11 cellular contexts compared by ENCODE assay signal in the genomic region with DNA sequence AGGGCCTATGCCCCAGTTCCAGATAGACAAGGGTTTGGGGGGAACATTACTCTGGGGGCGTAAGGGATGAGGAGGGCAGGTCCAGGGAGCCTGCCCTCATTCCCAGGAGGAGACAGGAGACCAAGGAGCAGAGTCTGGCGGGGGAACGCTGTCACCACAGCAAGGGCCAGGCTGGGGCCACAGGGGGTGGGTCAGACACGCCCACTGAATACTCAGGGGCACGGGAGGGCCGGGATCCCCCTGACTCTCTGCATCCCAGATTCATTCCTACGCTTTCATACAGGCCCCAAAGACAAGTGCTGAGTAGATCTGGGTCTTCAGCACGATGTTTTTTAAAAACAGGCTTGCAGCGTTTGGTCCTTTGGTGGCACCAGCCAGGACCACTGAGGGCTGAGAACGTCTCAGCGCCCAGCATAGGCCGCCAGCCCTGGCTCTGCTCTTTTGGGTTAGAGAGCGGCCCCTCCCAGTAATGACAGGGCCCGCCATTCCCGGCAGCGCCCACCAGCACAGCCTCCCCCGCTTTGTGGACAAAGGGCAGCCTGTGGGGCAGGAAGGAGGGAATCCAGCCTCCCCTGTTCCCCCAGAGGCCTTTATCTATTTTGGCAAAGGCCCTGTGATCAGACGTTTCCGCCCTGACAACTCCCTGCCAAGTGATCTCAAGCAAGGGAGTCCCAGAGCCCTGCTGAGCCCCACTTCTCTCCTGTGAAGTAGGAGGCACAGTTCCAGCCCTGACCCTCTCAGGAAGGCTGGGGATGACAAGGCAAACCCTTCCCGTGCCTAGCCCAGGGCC. TPM values are rescaled to one million over a fixed set of nuclear protein-coding genes. Genes with fewer than 3 reads are reported as not detected.
DNase-seq lines count a peak whose midpoint lies in the region; ATAC-seq, FAIRE-seq and TF ChIP-seq lines count a peak whose summit lies in the region.
"Had no signal": no experiment of that assay in that cellular context is flagged by ENCODE, and none has a peak within 500 bp of the region (broad histone marks: within the 10 kb centered on the region; RNA-seq: fewer than 3 reads in every experiment).

No MANE protein-coding gene starts in this region.

- RAD21 ChIA-PET in GM12878 (lab: Charles Lee; ENCODE audit: unreplicated experiment): no interaction called here

- H3K9me2 ChIP-seq in hepatocyte (replicated peaks; ENCODE audit: insufficient read depth): no peaks in the 10 kb centered on the region

- H3K4me3 ChIP-seq in GM12878 (no peak overlapping the region), hepatocyte (no peak overlapping the region), gastrocnemius medialis (no peak overlapping the region)

- intact Hi-C loops in GM12878 (cut with micrococcal nuclease; ENCODE audit: unreplicated experiment) (no loop called here), gastrocnemius medialis (cut with DNase I; ENCODE audit: low total_unique reads) (no loop called here)

- SMC1A ChIA-PET in GM12878 (lab: Charles Lee; ENCODE audit: uncharacterized antibody, unreplicated experiment): no interaction called here

- FAIRE-seq in GM12878 (lab: Jason Lieb, UNC): no peak
- FAIRE-seq: HTR-8/SVneo had no signal

- peaks cover 40% of the 10 kb centered on the region for H3K4me1 ChIP-seq in GM12878 (ENCODE audit: control insufficient read depth, insufficient read depth, low read length)
- peaks cover 58% of the 10 kb centered on the region for H3K4me1 ChIP-seq in hepatocyte (ENCODE audit: insufficient read depth)
- peaks cover 10 to 29% of the 10 kb centered on the region in 2 donors for H3K4me1 ChIP-seq in gastrocnemius medialis

- no peak overlapping the region for H2AFZ ChIP-seq in GM12878 (ENCODE audit: control insufficient read depth, low read depth, low read length)
- H2AFZ ChIP-seq in hepatocyte: no peak overlapping the region

- H3K27ac ChIP-seq in GM12878 (ENCODE audit: control insufficient read depth, insufficient read depth): peak overlapping the region; percentile 34
- H3K27ac ChIP-seq in hepatocyte: peak overlapping the region; percentile 69
- H3K27ac ChIP-seq in gastrocnemius medialis: peak overlapping the region; percentile 5 to 60 (median 36)

- H4K20me1 ChIP-seq in GM12878 (ENCODE audit: control insufficient read depth, insufficient read depth) (peaks cover 4% of the 10 kb centered on the region), hepatocyte (ENCODE audit: insufficient read depth, poor library complexity, severe bottlenecking) (peaks cover 4% of the 10 kb centered on the region)

- CTCF ChIA-PET in GM12878 (lab: Yijun Ruan, JAX): no interaction called here

- no peak for TF ChIP-seq RAD21 in GM12878 (IDR thresholded peaks at IDR 0.05; ENCODE audit: insufficient read depth, low read depth, low read length)

- H3K9ac ChIP-seq in GM12878 (ENCODE audit: control insufficient read depth, insufficient read depth, low read length): no peak overlapping the region

- peak; percentile 32 for DNase-seq in GF-D8 (lab: John Stamatoyannopoulos, UW)
- DNase-seq in GM12878 (ENCODE audit: low read depth, low spot score): no peak
- DNase-seq in hepatocyte (ENCODE audit: low spot score): peak; percentile 36
- DNase-seq in gastrocnemius medialis: no peak
- no peak for DNase-seq in NCI-H2029 treated with DMSO at 0.1 percent for 48 hours (lab: John Stamatoyannopoulos, UW)
- DNase-seq in HK-2 (ENCODE audit: unreplicated experiment): no peak
- DNase-seq: activated CD8-positive, alpha-beta memory T cell treated with anti-CD3 and anti-CD28 coated beads, Interleukin-2, amount 50 U/mL, for 4 hours; DND-41 had no signal

- TF ChIP-seq CTCF in GM12878 (IDR thresholded peaks at IDR 0.05 in 2 of 3, conservative IDR thresholded peaks at IDR 0.05 in 1 of 3; ENCODE audit: control insufficient read depth in 2 of 3, extremely low read depth in 1 of 3, insufficient read depth in 1 of 3, low read depth in 3 of 3, low read length in 3 of 3) (no peak), hepatocyte (IDR thresholded peaks at IDR 0.05; ENCODE audit: poor library complexity) (no peak), gastrocnemius medialis (IDR thresholded peaks at IDR 0.05 in 4 of 5, conservative IDR thresholded peaks at IDR 0.05 in 1 of 5) (no peak)

- no peak for TF ChIP-seq POLR2A in GM12878 (IDR thresholded peaks at IDR 0.05; ENCODE audit: low read depth, low read length)
- TF ChIP-seq POLR2A in gastrocnemius medialis (IDR thresholded peaks at IDR 0.05): no peak

- no peaks in the 10 kb centered on the region for H3K27me3 ChIP-seq in GM12878 (replicated peaks in 1 of 2; ENCODE audit: control insufficient read depth in 2 of 2, insufficient read depth in 2 of 2, low read length in 1 of 2)
- H3K27me3 ChIP-seq in hepatocyte: no peaks in the 10 kb centered on the region
- no peaks in the 10 kb centered on the region for H3K27me3 ChIP-seq in gastrocnemius medialis

- H3K36me3 ChIP-seq in GM12878 (ENCODE audit: control insufficient read depth in 2 of 2, insufficient read depth in 2 of 2, low read length in 1 of 2) (peaks cover 11 to 21% of the 10 kb centered on the region in 2 experiments), hepatocyte (replicated peaks; ENCODE audit: insufficient read depth, low read depth) (no peaks in the 10 kb centered on the region), gastrocnemius medialis (no peaks in the 10 kb centered on the region)

- no peaks in the 10 kb centered on the region; the same call in 2 of the 3 replicates for H3K9me3 ChIP-seq in GM12878 (replicated peaks; ENCODE audit: control insufficient read depth, insufficient read depth, low read length)
- no peaks in the 10 kb centered on the region for H3K9me3 ChIP-seq in hepatocyte (ENCODE audit: low read depth)
- H3K9me3 ChIP-seq in gastrocnemius medialis: no peaks in the 10 kb centered on the region

- no peak for ATAC-seq in GM12878
- no peak for ATAC-seq in gastrocnemius medialis
- ATAC-seq in HG02885 (IDR thresholded peaks at IDR 0.05; ENCODE audit: poor library complexity, unreplicated experiment): no peak
- no peak for ATAC-seq in HG02642 (IDR thresholded peaks at IDR 0.05; ENCODE audit: poor library complexity, unreplicated experiment)

- no TSS peak for BruUV-seq in GM12878 (replicated peaks; lab: Mats Ljungman, UMichigan)

- H3K4me2 ChIP-seq in GM12878 (ENCODE audit: control insufficient read depth, insufficient read depth) (no peak overlapping the region), hepatocyte (peak overlapping the region; percentile 31)

- peaks cover 93% of the 10 kb centered on the region for H3K79me2 ChIP-seq in GM12878 (ENCODE audit: control insufficient read depth, insufficient read depth, low read length)
- peaks cover 83% of the 10 kb centered on the region for H3K79me2 ChIP-seq in hepatocyte

- WGBS in GM12878 (ENCODE audit: insufficient coverage, insufficient replicate concordance, low lambda C conversion rate, missing lambda C conversion rate): 38% methylated on average over 20 of the region's 20 CpGs
- 80% methylated on average over 20 of the region's 20 CpGs for WGBS in hepatocyte (ENCODE audit: low lambda C conversion rate, missing lambda C conversion rate)

- in situ Hi-C loops in GM12878 (cut with MboI) (loop anchor here (25.0 kb wide), 1 partner anchor 145 kb away; no protein-coding TSS in a partner anchor), gastrocnemius medialis (cut with MboI; ENCODE audit: low sequenced_read_pairs in 4 of 4) (no loop called here)

- POLR2A ChIA-PET in GM12878 (lab: Charles Lee): no interaction called here

- TF ChIP-seq EP300 in GM12878 (IDR thresholded peaks at IDR 0.05; ENCODE audit: borderline replicate concordance in 1 of 2, control insufficient read depth in 1 of 2, low read depth in 2 of 2, low read length in 2 of 2): no peak

TF ChIP-seq in GM12878, 131 proteins besides CTCF, POLR2A, EP300 and RAD21 (continues in another document):
- TF ChIP-seq, protein P1, sequence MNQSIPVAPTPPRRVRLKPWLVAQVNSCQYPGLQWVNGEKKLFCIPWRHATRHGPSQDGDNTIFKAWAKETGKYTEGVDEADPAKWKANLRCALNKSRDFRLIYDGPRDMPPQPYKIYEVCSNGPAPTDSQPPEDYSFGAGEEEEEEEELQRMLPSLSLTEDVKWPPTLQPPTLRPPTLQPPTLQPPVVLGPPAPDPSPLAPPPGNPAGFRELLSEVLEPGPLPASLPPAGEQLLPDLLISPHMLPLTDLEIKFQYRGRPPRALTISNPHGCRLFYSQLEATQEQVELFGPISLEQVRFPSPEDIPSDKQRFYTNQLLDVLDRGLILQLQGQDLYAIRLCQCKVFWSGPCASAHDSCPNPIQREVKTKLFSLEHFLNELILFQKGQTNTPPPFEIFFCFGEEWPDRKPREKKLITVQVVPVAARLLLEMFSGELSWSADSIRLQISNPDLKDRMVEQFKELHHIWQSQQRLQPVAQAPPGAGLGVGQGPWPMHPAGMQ (IDR thresholded peaks at IDR 0.05; ENCODE audit: borderline replicate concordance): no peak
- TF ChIP-seq NFXL1 (IDR thresholded peaks at IDR 0.05; ENCODE audit: borderline replicate concordance): no peak
- TF ChIP-seq MEF2B (IDR thresholded peaks at IDR 0.05; ENCODE audit: partially characterized antibody, poor library complexity, severe bottlenecking): no peak

RNA-seq across cellular contexts. Expression of gene NEK6, which starts 24.9 kb away (rescaled TPM):
- 174 and 184 TPM in 2 replicates for total RNA-seq in GM12878 (2013; cell fraction: nucleolus; rRNA removed)
- total RNA-seq in GM12878 (2014; rRNA removed) (50.0 and 58.0 TPM in 2 replicates), GM12878 (2014; rRNA removed; fragmentation: Illumina TruSeq; extraction: Trizol) (51.8 and 53.8 TPM in 2 replicates), GM12878 (2021) (136 and 142 TPM in 2 replicates), hepatocyte (33.5 and 35.7 TPM in 2 replicates), gastrocnemius medialis (10 to 100 TPM in 1 of 4 donors, 1 to 10 TPM in 3; 2.3 to 10.1 (median 3.5) TPM)
- 62.2 TPM for polyA plus RNA-seq in GM12878 (2011; ENCODE audit: low read depth)
- polyA plus RNA-seq in GM12878 (2011; rRNA removed) (131 and 161 TPM in 2 replicates), GM12878 (2014; fragmentation: Illumina TruSeq; extraction: Trizol) (68.6 and 87.1 TPM in 2 replicates), GM12878 (2014; fragmentation: Nextera tagmentation; extraction: Ambion mirVana) (10 to 100 TPM; 31.3 to 33.2 TPM), GM12878 (2014; rRNA removed) (91.3 and 96.0 TPM in 2 replicates), GM12878 (2016; fragmentation: Nextera tagmentation; extraction: Ambion mirVana) (100 to 1,000 TPM in 1 of 2 experiments, 10 to 100 TPM in 1; 97.0 to 104 TPM), hepatocyte (41.6 and 44.7 TPM in 2 replicates)
- 171 and 176 TPM in 2 replicates for polyA plus RNA-seq in GM12878 (2011; cell fraction: cytosol; rRNA removed)
- polyA plus RNA-seq in GM12878 (2011; cell fraction: nucleus; rRNA removed): 186 and 192 TPM in 2 replicates
- polyA plus RNA-seq in GM12878 (2012): 79.3 and 129 TPM in 2 replicates
- polyA minus RNA-seq in GM12878 (2011; rRNA and poly(A)+ RNA removed): 210 and 248 TPM in 2 replicates
- 53.5 and 58.5 TPM in 2 replicates for polyA minus RNA-seq in GM12878 (2011; cell fraction: cytosol; rRNA and poly(A)+ RNA removed)
- polyA minus RNA-seq in GM12878 (2011; cell fraction: nucleus; rRNA and poly(A)+ RNA removed): 60.7 and 78.1 TPM in 2 replicates

Comparison
In these comparisons a context has a peak if more than half of its experiments do, and no peak if none do; other contexts are left out.
1. DNase-seq: peak in GF-D8 (single experiment) and hepatocyte (single experiment); none in GM12878 (single experiment), gastrocnemius medialis (0 of 2), NCI-H2029 treated with DMSO at 0.1 percent for 48 hours (single experiment) and HK-2 (single experiment).
2. Peak in every context shown above with its lines, with median percentiles within 50 percentile points of each other: H3K27ac ChIP-seq.